ENCODE assay signal across 22 cellular contexts in genomic region chr4:4838602-4839470, GRCh38. TPM values are rescaled to one million over a fixed set of nuclear protein-coding genes. Genes with fewer than 3 reads are reported as not detected.
DNase-seq lines count a peak whose midpoint lies in the region; ATAC-seq and TF ChIP-seq lines count a peak whose summit lies in the region.
"Had no signal": no experiment of that assay in that cellular context is flagged by ENCODE, and none has a peak within 500 bp of the region (broad histone marks: within the 10 kb centered on the region; RNA-seq: fewer than 3 reads in every experiment).

No MANE protein-coding gene starts in this region.

- no peaks in the 10 kb centered on the region for H3K79me1 ChIP-seq in mesendoderm (ENCODE audit: low read length)

- intact Hi-C loops in upper lobe of right lung (cut with DNase I): no loop called here

- ATAC-seq in upper lobe of right lung (no peak), HG03439 (IDR thresholded peaks at IDR 0.05; ENCODE audit: unreplicated experiment) (no peak)
- ATAC-seq: left ventricle myocardium superior; psoas muscle; stimulated activated effector memory CD8-positive, alpha-beta T cell treated with anti-CD3 and anti-CD28 coated beads, Interleukin-12 subunit alpha, Interleukin-12 subunit beta, amount 100 ng/mL, for 72 hours had no signal

- no peak overlapping the region for H3K23ac ChIP-seq in mesendoderm (ENCODE audit: low read length)

- H3K4me3 ChIP-seq in mesendoderm (ENCODE audit: low read length) (no peak overlapping the region), upper lobe of right lung (no peak overlapping the region)
- H3K4me3 ChIP-seq: HAP-1, psoas muscle, transverse colon had no signal

- no peak overlapping the region for H4K8ac ChIP-seq in mesendoderm (ENCODE audit: low read depth, low read length)

- no peaks in the 10 kb centered on the region for H3K79me2 ChIP-seq in mesendoderm (ENCODE audit: control insufficient read depth, insufficient read depth, low read length)

- no peak overlapping the region for H4K5ac ChIP-seq in mesendoderm (ENCODE audit: low read length)

- no peak overlapping the region for H2AK5ac ChIP-seq in mesendoderm (ENCODE audit: low read length)

- no peak overlapping the region for H2BK15ac ChIP-seq in mesendoderm (replicated peaks; ENCODE audit: low read depth)

- no peak overlapping the region for H2BK5ac ChIP-seq in mesendoderm (ENCODE audit: low read length)

- no peak overlapping the region for H3K9ac ChIP-seq in mesendoderm (ENCODE audit: low read length)

- H3K27me3 ChIP-seq in mesendoderm (ENCODE audit: insufficient read depth, low read length, poor library complexity) (no peaks in the 10 kb centered on the region), upper lobe of right lung (peaks cover 14% of the 10 kb centered on the region)

- no peaks in the 10 kb centered on the region for H3K9me3 ChIP-seq in upper lobe of right lung
- H3K9me3 ChIP-seq: HAP-1, transverse colon had no signal

- peak; percentile 8 for DNase-seq in activated effector memory CD4-positive, alpha-beta T cell treated with anti-CD3 and anti-CD28 coated beads, Interleukin-2, amount 50 U/mL, for 16 hours
- no peak for DNase-seq in activated effector memory CD4-positive, alpha-beta T cell treated with Interleukin-2 at 50 U/mL for 16 hours
- peak; percentile 66 for DNase-seq in astrocyte of the hippocampus (ENCODE audit: low read depth, low spot score)
- peak; percentile 37 for DNase-seq in mesendoderm
- DNase-seq in upper lobe of right lung: peak; percentile 36
- DNase-seq in amniotic stem cell (lab: John Stamatoyannopoulos, UW): no peak
- no peak for DNase-seq in NCI-H1092 (lab: John Stamatoyannopoulos, UW)
- DNase-seq: activated CD4-positive, alpha-beta T cell treated with anti-CD3 and anti-CD28 coated beads for 4 hours; aorta; CD4-positive, alpha-beta T cell; cortex of kidney; DMS79; left ventricle myocardium superior; naive B cell; NCI-H1930; NCI-H510A treated with DMSO at 0.1 percent for 48 hours; stimulated activated CD4-positive, alpha-beta T cell treated with anti-CD3 and anti-CD28 coated beads, Interleukin-12 subunit alpha, Interleukin-12 subunit beta, amount 100 ng/mL, for 4 hours; transverse colon had no signal

- WGBS in mesendoderm (ENCODE audit: extremely low coverage, insufficient coverage, low lambda C conversion rate): no CpG with 5 or more reads among the region's 16 CpGs

- no peak for TF ChIP-seq CTCF in upper lobe of right lung (IDR thresholded peaks at IDR 0.05)

- H3K56ac ChIP-seq in mesendoderm (ENCODE audit: low read length): no peak overlapping the region

- H2BK120ac ChIP-seq in mesendoderm (ENCODE audit: low read depth, low read length): no peak overlapping the region

- H3K4me1 ChIP-seq in mesendoderm (ENCODE audit: control insufficient read depth, low read depth, low read length) (no peaks in the 10 kb centered on the region), upper lobe of right lung (no peaks in the 10 kb centered on the region)
- H3K4me1 ChIP-seq: psoas muscle, transverse colon had no signal

- peak overlapping the region; percentile 32 for H3K18ac ChIP-seq in mesendoderm (ENCODE audit: low read length)

- H3K27ac ChIP-seq in mesendoderm (ENCODE audit: low read depth, low read length) (no peak overlapping the region), upper lobe of right lung (no peak overlapping the region)
- H3K27ac ChIP-seq: psoas muscle, transverse colon had no signal

- no peak overlapping the region for H3K4me2 ChIP-seq in mesendoderm (ENCODE audit: low read length)

- H3K4ac ChIP-seq in mesendoderm (ENCODE audit: low read depth, low read length): no peak overlapping the region

- H3K36me3 ChIP-seq in mesendoderm (ENCODE audit: control insufficient read depth, insufficient read depth, low read length) (no peaks in the 10 kb centered on the region), upper lobe of right lung (no peaks in the 10 kb centered on the region)
- H3K36me3 ChIP-seq: HAP-1, transverse colon had no signal

RNA-seq across cellular contexts. Expression of gene MSX1, which starts 20.6 kb away (rescaled TPM):
- polyA plus RNA-seq in mesendoderm (2013, experiment 1 of 2): 1.4 TPM
- polyA plus RNA-seq in mesendoderm (2013, experiment 2 of 2): 1.3 TPM
- 2.5 TPM for total RNA-seq in upper lobe of right lung
- total RNA-seq: CD4-positive, alpha-beta T cell had no signal

Comparison
In these comparisons a context has a peak if more than half of its experiments do, and no peak if none do; other contexts are left out.
1. DNase-seq: peak in activated effector memory CD4-positive, alpha-beta T cell treated with anti-CD3 and anti-CD28 coated beads, Interleukin-2, amount 50 U/mL, for 16 hours (single experiment), astrocyte of the hippocampus (single experiment), mesendoderm (single experiment) and upper lobe of right lung (single experiment); none in activated effector memory CD4-positive, alpha-beta T cell treated with Interleukin-2 at 50 U/mL for 16 hours (single experiment), amniotic stem cell (single experiment) and NCI-H1092 (single experiment).